28 cellular contexts compared by ENCODE assay signal in the genomic region with DNA sequence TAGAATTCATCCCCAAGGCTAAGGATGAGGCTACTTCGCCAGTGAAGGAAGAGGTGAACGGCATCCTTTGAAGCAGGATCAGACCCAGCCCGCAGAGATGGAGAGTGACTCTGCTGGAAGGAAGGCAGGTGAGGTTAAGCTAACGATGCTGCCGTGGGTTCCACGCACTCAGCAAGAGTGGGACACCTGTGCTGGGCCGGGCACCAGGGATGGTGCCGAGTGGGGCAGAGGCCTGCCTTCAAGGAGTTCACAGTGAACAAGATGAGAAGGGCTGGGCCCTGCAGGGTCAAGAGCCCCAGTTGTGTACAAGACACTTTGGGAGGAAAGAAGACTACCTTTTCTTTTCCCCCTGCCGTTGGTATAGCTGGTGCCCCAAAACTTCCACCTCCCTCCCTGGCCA.
"Had no signal": no experiment of that assay in that cellular context is flagged by ENCODE, and none has a peak within 500 bp of the region (broad histone marks: within the 10 kb centered on the region; RNA-seq: fewer than 3 reads in every experiment).

No MANE protein-coding gene starts in this region.

- H3K4me1 Mint-ChIP-seq: naive B cell; naive thymus-derived CD8-positive, alpha-beta T cell; nephron progenitor cell; neural crest cell; stimulated activated effector memory CD8-positive, alpha-beta T cell treated with anti-CD3 and anti-CD28 coated beads, Interleukin-12 subunit alpha, Interleukin-12 subunit beta, amount 100 ng/mL, for 72 hours; stimulated activated naive CD8-positive, alpha-beta T cell treated with anti-CD3 and anti-CD28 coated beads, Interleukin-15, amount 100 ng/mL, for 72 hours had no signal

- H3K4me3 Mint-ChIP-seq: naive B cell; naive thymus-derived CD8-positive, alpha-beta T cell; nephron progenitor cell; neural crest cell; stimulated activated effector memory CD8-positive, alpha-beta T cell treated with anti-CD3 and anti-CD28 coated beads, Interleukin-12 subunit alpha, Interleukin-12 subunit beta, amount 100 ng/mL, for 72 hours; stimulated activated naive CD8-positive, alpha-beta T cell treated with anti-CD3 and anti-CD28 coated beads, Interleukin-15, amount 100 ng/mL, for 72 hours; type B pancreatic cell had no signal

- H3K27me3 ChIP-seq: neutrophil, pancreas, right atrium auricular region, right lobe of liver, sigmoid colon, suprapubic skin, testis, tibial artery, transverse colon, uterus had no signal

- H3K36me3 ChIP-seq: neutrophil, pancreas, prostate gland, right atrium auricular region, right lobe of liver, sigmoid colon, suprapubic skin, tibial artery, transverse colon, uterus had no signal

- H3K4me1 ChIP-seq: pancreas, prostate gland, right atrium auricular region, right lobe of liver, sigmoid colon, suprapubic skin, testis, tibial artery, transverse colon, uterus had no signal

- DNase-seq: naive B cell; naive thymus-derived CD8-positive, alpha-beta T cell; nephron progenitor cell; nucleus accumbens; retina; right lobe of liver; sigmoid colon; small intestine; stimulated activated CD4-positive, alpha-beta T cell treated with anti-CD3 and anti-CD28 coated beads, Interleukin-15, amount 100 ng/mL, for 24 hours; stimulated activated CD4-positive, alpha-beta T cell treated with anti-CD3 and anti-CD28 coated beads, Interleukin-2, amount 100 ng/mL, for 24 hours; stimulated activated CD4-positive, alpha-beta T cell treated with anti-CD3 and anti-CD28 coated beads, Interleukin-2, amount 100 ng/mL, for 48 hours; stimulated activated CD4-positive, alpha-beta T cell treated with anti-CD3 and anti-CD28 coated beads, Interleukin-4, amount 100 ng/mL, for 24 hours; stimulated activated naive CD4-positive, alpha-beta T cell; stimulated activated naive CD8-positive, alpha-beta T cell treated with anti-CD3 and anti-CD28 coated beads, Interleukin-15, amount 100 ng/mL, for 72 hours; stimulated activated naive CD8-positive, alpha-beta T cell treated with anti-CD3 and anti-CD28 coated beads, Interleukin-15, Interleukin-2, amounts not matched to agents 100 U/mL and 50 U/mL, for 24 hours; substantia nigra; testis; tibial artery; transverse colon; uterus had no signal

- H3K27me3 Mint-ChIP-seq: naive B cell; naive thymus-derived CD8-positive, alpha-beta T cell; stimulated activated naive CD8-positive, alpha-beta T cell treated with anti-CD3 and anti-CD28 coated beads, Interleukin-15, amount 100 ng/mL, for 72 hours; type B pancreatic cell had no signal

- ATAC-seq: naive thymus-derived CD8-positive, alpha-beta T cell; pancreas; stimulated activated effector memory CD8-positive, alpha-beta T cell treated with anti-CD3 and anti-CD28 coated beads, Interleukin-12 subunit alpha, Interleukin-12 subunit beta, amount 100 ng/mL, for 72 hours; stimulated activated naive CD8-positive, alpha-beta T cell treated with anti-CD3 and anti-CD28 coated beads, Interleukin-15, amount 100 ng/mL, for 72 hours; stimulated activated naive CD8-positive, alpha-beta T cell treated with anti-CD3 and anti-CD28 coated beads, Interleukin-15, Interleukin-2, amounts not matched to agents 100 U/mL and 50 U/mL, for 24 hours had no signal

- H3K9me3 Mint-ChIP-seq: nephron progenitor cell, type B pancreatic cell had no signal

- H3K4me3 ChIP-seq: pancreas, prostate gland, right atrium auricular region, right lobe of liver, sigmoid colon, suprapubic skin, testis, tibial artery, transverse colon, uterus had no signal

- H3K27ac Mint-ChIP-seq: naive B cell; naive thymus-derived CD8-positive, alpha-beta T cell; nephron progenitor cell; stimulated activated effector memory CD8-positive, alpha-beta T cell treated with anti-CD3 and anti-CD28 coated beads, Interleukin-12 subunit alpha, Interleukin-12 subunit beta, amount 100 ng/mL, for 72 hours; type B pancreatic cell had no signal

- H3K27ac ChIP-seq: neutrophil, pancreas, prostate gland, right atrium auricular region, right lobe of liver, sigmoid colon, suprapubic skin, testis, tibial artery, transverse colon, uterus had no signal

- H3K9me3 ChIP-seq: neutrophil, pancreas, prostate gland, right atrium auricular region, right lobe of liver, sigmoid colon, suprapubic skin, testis, tibial artery, transverse colon, uterus had no signal

- H3K36me3 Mint-ChIP-seq: naive B cell; naive thymus-derived CD8-positive, alpha-beta T cell; stimulated activated effector memory CD8-positive, alpha-beta T cell treated with anti-CD3 and anti-CD28 coated beads, Interleukin-12 subunit alpha, Interleukin-12 subunit beta, amount 100 ng/mL, for 72 hours; type B pancreatic cell had no signal
